17 cellular contexts compared by ENCODE assay signal in the genomic region with DNA sequence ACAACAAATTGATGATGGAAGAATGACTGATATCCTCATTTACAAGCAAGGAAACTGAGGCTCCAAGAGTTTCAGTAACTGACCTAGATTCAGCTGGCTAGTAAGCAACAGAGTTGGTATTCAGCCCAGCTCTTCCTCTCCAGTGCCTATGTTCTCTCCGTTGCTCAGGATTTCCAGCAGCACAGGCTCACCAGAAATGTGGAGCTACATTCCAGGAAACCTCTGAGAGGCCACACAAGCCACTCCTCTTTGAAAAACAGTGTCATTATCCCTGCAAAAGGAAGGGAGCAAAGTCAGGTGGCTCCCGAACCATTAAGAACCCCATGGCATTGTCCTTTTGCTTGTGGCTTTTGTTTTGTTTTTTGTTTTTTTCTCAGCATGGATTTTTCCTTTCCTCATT. TPM values are rescaled to one million over a fixed set of nuclear protein-coding genes. Genes with fewer than 3 reads are reported as not detected.
A peak's percentile ranks its signal among the peaks of the same experiment; 100 is the strongest.
DNase-seq lines count a peak whose midpoint lies in the region; ATAC-seq and TF ChIP-seq lines count a peak whose summit lies in the region.
"Had no signal": no experiment of that assay in that cellular context is flagged by ENCODE, and none has a peak within 500 bp of the region (broad histone marks: within the 10 kb centered on the region; RNA-seq: fewer than 3 reads in every experiment).

No MANE protein-coding gene starts in this region.

- no peak overlapping the region for H3K4me3 ChIP-seq in spleen
- no peak overlapping the region for H3K4me3 ChIP-seq in osteoblast (ENCODE audit: insufficient read depth, low read length)
- H3K4me3 ChIP-seq: pancreas, transverse colon had no signal

- 67 to 86% (median 81%) methylated on average over 2 of the region's 2 CpGs for WGBS in spleen, 5 donors

- DNase-seq in ELF-1 (ENCODE audit: low read depth, low spot score): peak; percentile 22
- DNase-seq in activated naive CD8-positive, alpha-beta T cell treated with anti-CD3 and anti-CD28 coated beads, Interleukin-2, amount 10 ng/mL, durations not matched to agents 7 days and 5 days: no peak
- peak; percentile 83 for DNase-seq in myocyte (ENCODE audit: low read depth)
- no peak for DNase-seq in spleen
- DNase-seq in osteoblast (ENCODE audit: insufficient read length, low spot score, missing footprints): no peak
- DNase-seq: activated CD4-positive, alpha-beta T cell treated with anti-CD3 and anti-CD28 coated beads for 4 hours; activated T-cell treated with anti-CD3 and anti-CD28 coated beads, Interleukin-2, amount 50 U/mL, for 48 hours; CD4-positive, CD25-positive, alpha-beta regulatory T cell; foreskin keratinocyte; NCI-H1417; NCI-H446; pancreas; SHP77; transverse colon had no signal

- ATAC-seq in activated naive CD8-positive, alpha-beta T cell treated with anti-CD3 and anti-CD28 coated beads, Interleukin-2, amount 10 ng/mL, durations not matched to agents 7 days and 5 days (ENCODE audit: low read depth): no peak
- ATAC-seq in HG02798 (IDR thresholded peaks at IDR 0.05; ENCODE audit: poor library complexity, unreplicated experiment): no peak
- ATAC-seq: foreskin keratinocyte had no signal

- H2AFZ ChIP-seq in osteoblast (ENCODE audit: low read length): no peak overlapping the region

- H3K27ac ChIP-seq in KOPT-K1 (ENCODE audit: low read depth, low read length, poor library complexity, severe bottlenecking): peak overlapping the region; percentile 67
- H3K27ac ChIP-seq in spleen: no peak overlapping the region
- H3K27ac ChIP-seq in osteoblast (ENCODE audit: low read depth, low read length): no peak overlapping the region
- H3K27ac ChIP-seq: foreskin keratinocyte, KMS-11, pancreas, transverse colon had no signal

- H3K4me2 ChIP-seq in osteoblast (ENCODE audit: insufficient read depth, low read length): no peak overlapping the region
- H3K4me2 ChIP-seq: KMS-11 had no signal

- peaks cover 2% of the 10 kb centered on the region for H3K9me3 Mint-ChIP-seq in activated naive CD8-positive, alpha-beta T cell treated with anti-CD3 and anti-CD28 coated beads, Interleukin-2, amount 10 ng/mL, durations not matched to agents 7 days and 5 days
- H3K9me3 Mint-ChIP-seq: CD4-positive, CD25-positive, alpha-beta regulatory T cell had no signal

- H3K36me3 ChIP-seq in KOPT-K1 (ENCODE audit: insufficient read depth, low read length) (no peaks in the 10 kb centered on the region), spleen (no peaks in the 10 kb centered on the region), osteoblast (ENCODE audit: insufficient read depth, low read length) (no peaks in the 10 kb centered on the region)
- H3K36me3 ChIP-seq: pancreas, transverse colon had no signal

- POLR2A ChIA-PET in activated naive CD8-positive, alpha-beta T cell treated with anti-CD3 and anti-CD28 coated beads, Interleukin-2, amount 10 ng/mL, durations not matched to agents 7 days and 5 days (lab: Charles Lee): interaction anchor here (2.5 kb wide), 1 partner anchor 48 kb away, joined by 16 read pairs; no protein-coding TSS in a partner anchor

- TF ChIP-seq CTCF in spleen (IDR thresholded peaks at IDR 0.05 in 8 of 11, conservative IDR thresholded peaks at IDR 0.05 in 3 of 11) (no peak), osteoblast (IDR thresholded peaks at IDR 0.05; ENCODE audit: extremely low read depth, low read depth, low read length) (no peak)

- intact Hi-C loops in spleen (cut with DNase I; ENCODE audit: low total_unique reads): no loop called here

- H3K4me1 ChIP-seq in spleen (peaks cover 19 to 70% (median 46%) of the 10 kb centered on the region in 6 donors), osteoblast (ENCODE audit: insufficient read depth, low read length) (no peaks in the 10 kb centered on the region)
- H3K4me1 ChIP-seq: foreskin keratinocyte, pancreas, transverse colon had no signal

- H3K27me3 ChIP-seq in spleen (replicated peaks in 1 of 7) (no peaks in the 10 kb centered on the region), osteoblast (ENCODE audit: insufficient read depth, low read length) (no peaks in the 10 kb centered on the region)
- H3K27me3 ChIP-seq: foreskin keratinocyte, pancreas, transverse colon had no signal

- H4K20me1 ChIP-seq in osteoblast (ENCODE audit: insufficient read depth, low read length): no peaks in the 10 kb centered on the region

- H3K79me2 ChIP-seq in osteoblast (ENCODE audit: insufficient read depth, low read length): no peaks in the 10 kb centered on the region

- H3K9me3 ChIP-seq in KOPT-K1 (ENCODE audit: insufficient read depth, low read length, poor library complexity, severe bottlenecking) (no peaks in the 10 kb centered on the region), spleen (no peaks in the 10 kb centered on the region), osteoblast (ENCODE audit: low read depth, low read length) (no peaks in the 10 kb centered on the region)
- H3K9me3 ChIP-seq: pancreas, transverse colon had no signal

- H3K27me3 Mint-ChIP-seq in activated naive CD8-positive, alpha-beta T cell treated with anti-CD3 and anti-CD28 coated beads, Interleukin-2, amount 10 ng/mL, durations not matched to agents 7 days and 5 days: no peaks in the 10 kb centered on the region
- H3K27me3 Mint-ChIP-seq: CD4-positive, CD25-positive, alpha-beta regulatory T cell had no signal

- peak overlapping the region; percentile 73 for H3K27ac Mint-ChIP-seq in activated naive CD8-positive, alpha-beta T cell treated with anti-CD3 and anti-CD28 coated beads, Interleukin-2, amount 10 ng/mL, durations not matched to agents 7 days and 5 days

- no peak for TF ChIP-seq POLR2A in spleen (IDR thresholded peaks at IDR 0.05)

- peaks cover 67% of the 10 kb centered on the region for H3K4me1 Mint-ChIP-seq in activated naive CD8-positive, alpha-beta T cell treated with anti-CD3 and anti-CD28 coated beads, Interleukin-2, amount 10 ng/mL, durations not matched to agents 7 days and 5 days

- peaks cover 6% of the 10 kb centered on the region for H3K36me3 Mint-ChIP-seq in activated naive CD8-positive, alpha-beta T cell treated with anti-CD3 and anti-CD28 coated beads, Interleukin-2, amount 10 ng/mL, durations not matched to agents 7 days and 5 days
- H3K36me3 Mint-ChIP-seq: CD4-positive, CD25-positive, alpha-beta regulatory T cell had no signal

- H3K4me3 Mint-ChIP-seq in activated naive CD8-positive, alpha-beta T cell treated with anti-CD3 and anti-CD28 coated beads, Interleukin-2, amount 10 ng/mL, durations not matched to agents 7 days and 5 days: peak overlapping the region; percentile 77

RNA-seq across cellular contexts. Expression of gene DUSP10, which starts 40.6 kb away (rescaled TPM):
- 10 to 100 TPM; 14.8 to 15.7 TPM for total RNA-seq in activated naive CD8-positive, alpha-beta T cell treated with anti-CD3 and anti-CD28 coated beads, Interleukin-2, amount 10 ng/mL, durations not matched to agents 7 days and 5 days
- total RNA-seq in myocyte (21.9 and 28.1 TPM in 2 replicates), spleen (10 to 100 TPM in 1 of 7 donors, 1 to 10 TPM in 6; 6.6 to 11.9 (median 7.6) TPM), osteoblast (62.2 and 69.5 TPM in 2 replicates)
- 10.0 TPM for polyA plus RNA-seq in myocyte (2012)
- polyA plus RNA-seq in spleen: 1 to 10 TPM; 3.4 to 7.4 (median 4.4) TPM

Comparison
In these comparisons a context has a peak if more than half of its experiments do, and no peak if none do; other contexts are left out.
1. DNase-seq: peak in ELF-1 (single experiment) and myocyte (single experiment); none in activated naive CD8-positive, alpha-beta T cell treated with anti-CD3 and anti-CD28 coated beads, Interleukin-2, amount 10 ng/mL, durations not matched to agents 7 days and 5 days (single experiment), spleen (single experiment) and osteoblast (single experiment).